ENCODE assay signal across 19 cellular contexts in genomic region chr10:70175516-70175915, GRCh38.
"Had no signal": no experiment of that assay in that cellular context is flagged by ENCODE, and none has a peak within 500 bp of the region (broad histone marks: within the 10 kb centered on the region; RNA-seq: fewer than 3 reads in every experiment).

No MANE protein-coding gene starts in this region.

- DNase-seq: cortex of kidney; dorsolateral prefrontal cortex; effector CD8-positive, alpha-beta T cell; head of caudate nucleus; kidney; left cardiac atrium; left ventricle myocardium superior; mesenchymal stem cell; naive B cell; posterior cingulate gyrus; sigmoid colon; small intestine; stimulated activated CD4-positive, alpha-beta T cell treated with anti-CD3 and anti-CD28 coated beads, Interleukin-12 subunit alpha, Interleukin-12 subunit beta, amount 100 ng/mL, for 4 hours; stimulated activated naive CD8-positive, alpha-beta T cell treated with anti-CD3 and anti-CD28 coated beads, Interleukin-15, Interleukin-2, amounts not matched to agents 100 U/mL and 50 U/mL, for 24 hours; thyroid gland had no signal

- H3K4me3 ChIP-seq: dorsolateral prefrontal cortex, hepatocyte, lung, sigmoid colon, suprapubic skin, thyroid gland had no signal

- ATAC-seq: left cardiac atrium; left ventricle myocardium superior; stimulated activated naive CD8-positive, alpha-beta T cell treated with anti-CD3 and anti-CD28 coated beads, Interleukin-15, Interleukin-2, amounts not matched to agents 100 U/mL and 50 U/mL, for 24 hours had no signal

- H3K27ac Mint-ChIP-seq: type B pancreatic cell had no signal

- H3K4me3 Mint-ChIP-seq: type B pancreatic cell had no signal

- H3K27me3 ChIP-seq: dorsolateral prefrontal cortex, hepatocyte, sigmoid colon, suprapubic skin, thyroid gland had no signal

- H3K36me3 Mint-ChIP-seq: naive B cell, type B pancreatic cell had no signal

- H3K36me3 ChIP-seq: sigmoid colon, suprapubic skin, thyroid gland had no signal

- H3K27ac ChIP-seq: hepatocyte, sigmoid colon, suprapubic skin, thyroid gland had no signal

- H3K9me3 ChIP-seq: suprapubic skin, thyroid gland had no signal
